In the genomic region with DNA sequence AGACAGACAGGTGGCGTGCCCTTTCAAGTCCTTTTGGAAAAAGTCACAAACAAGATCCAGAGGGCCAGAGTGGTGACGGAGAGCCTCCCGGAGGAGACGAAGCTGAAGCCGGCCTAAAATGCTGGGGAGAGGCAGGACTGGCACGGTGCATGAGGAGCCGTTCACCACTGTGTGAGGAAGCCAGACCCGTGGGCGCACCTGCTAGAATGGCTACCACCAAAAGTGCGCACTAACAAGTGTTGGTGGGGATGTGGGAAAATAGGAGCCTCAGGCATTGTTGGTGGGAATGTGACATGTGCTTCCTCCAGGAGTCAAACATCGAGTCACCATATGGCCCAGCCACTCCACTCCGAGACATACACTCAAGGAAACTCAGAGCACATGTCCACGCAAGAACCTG, we compare ENCODE assay signal across 16 cellular contexts.
DNase-seq lines count a peak whose midpoint lies in the region; ATAC-seq and TF ChIP-seq lines count a peak whose summit lies in the region.
"Had no signal": no experiment of that assay in that cellular context is flagged by ENCODE, and none has a peak within 500 bp of the region (broad histone marks: within the 10 kb centered on the region; RNA-seq: fewer than 3 reads in every experiment).

No MANE protein-coding gene starts in this region.

- H3K4me2 ChIP-seq in mesenchymal stem cell (ENCODE audit: low read length, poor library complexity, severe bottlenecking), result no peak overlapping the region

- TF ChIP-seq EP300 in esophagus muscularis mucosa (IDR thresholded peaks at IDR 0.05), result no peak

- no peaks in the 10 kb centered on the region for H3K36me3 Mint-ChIP-seq in neural crest cell (ENCODE audit: low read depth)
- H3K36me3 Mint-ChIP-seq: CD4-positive, CD25-positive, alpha-beta regulatory T cell had no signal

- peak overlapping the region; percentile 81 for H3K27ac Mint-ChIP-seq in neural crest cell (ENCODE audit: unreplicated experiment)

- no peak overlapping the region for H3K4me3 Mint-ChIP-seq in neural crest cell
- H3K4me3 Mint-ChIP-seq: CD4-positive, CD25-positive, alpha-beta regulatory T cell had no signal

- H3K9me3 ChIP-seq in esophagus muscularis mucosa (no peaks in the 10 kb centered on the region), mesenchymal stem cell (ENCODE audit: control insufficient read depth, low read length) (no peaks in the 10 kb centered on the region)

- H4K8ac ChIP-seq in mesenchymal stem cell (ENCODE audit: low read length), result no peak overlapping the region

- peaks cover 33% of the 10 kb centered on the region for H3K27me3 Mint-ChIP-seq in neural crest cell (ENCODE audit: low read depth)

- H2BK12ac ChIP-seq in mesenchymal stem cell (ENCODE audit: low read length in 2 of 2), result no peak overlapping the region

- no peaks in the 10 kb centered on the region for H3K4me1 Mint-ChIP-seq in neural crest cell
- H3K4me1 Mint-ChIP-seq: CD4-positive, CD25-positive, alpha-beta regulatory T cell had no signal

- H3K4ac ChIP-seq in mesenchymal stem cell (ENCODE audit: low read depth in 1 of 2, low read length in 2 of 2), result no peak overlapping the region

- TF ChIP-seq CTCF in esophagus muscularis mucosa (IDR thresholded peaks at IDR 0.05) (no peak), neural crest cell (conservative IDR thresholded peaks at IDR 0.05) (no peak), omental fat pad (IDR thresholded peaks at IDR 0.05) (no peak)

- H3K18ac ChIP-seq in mesenchymal stem cell (ENCODE audit: low read depth in 1 of 2, low read length in 2 of 2), result no peak overlapping the region

- no peak overlapping the region for H2BK15ac ChIP-seq in mesenchymal stem cell (ENCODE audit: low read depth, poor library complexity, severe bottlenecking)

- H3K36me3 ChIP-seq in esophagus muscularis mucosa (no peaks in the 10 kb centered on the region), mesenchymal stem cell (ENCODE audit: control insufficient read depth in 1 of 2, insufficient read depth in 2 of 2, low read depth in 1 of 2, low read length in 2 of 2) (no peaks in the 10 kb centered on the region)
- H3K36me3 ChIP-seq: BLaER1 treated with 17β-estradiol and CSF1 and Interleukin-3, amounts not matched to agents 10 nM and 100 nM had no signal

- H2BK5ac ChIP-seq in mesenchymal stem cell (ENCODE audit: low read depth, low read length, poor library complexity, severe bottlenecking), result no peak overlapping the region

- no peak overlapping the region for H3K27ac ChIP-seq in esophagus muscularis mucosa (replicated peaks in 1 of 4)
- H3K27ac ChIP-seq in mesenchymal stem cell (ENCODE audit: low read length, poor library complexity, severe bottlenecking), result no peak overlapping the region
- H3K27ac ChIP-seq: 22Rv1; BLaER1 treated with 17β-estradiol and CSF1 and Interleukin-3, amounts not matched to agents 10 nM and 100 nM; GM23248 had no signal

- H3K27me3 ChIP-seq in esophagus muscularis mucosa (peaks cover 0 to 11% (median 0%) of the 10 kb centered on the region in 4 donors), mesenchymal stem cell (ENCODE audit: control insufficient read depth in 1 of 2, insufficient read depth in 1 of 2, low read length in 2 of 2) (peaks cover 6 to 47% of the 10 kb centered on the region in 2 experiments)

- H2AFZ ChIP-seq in mesenchymal stem cell (ENCODE audit: low read depth, low read length), result no peak overlapping the region
- H2AFZ ChIP-seq: GM23248 had no signal

- H3K4me1 ChIP-seq in esophagus muscularis mucosa (no peaks in the 10 kb centered on the region), mesenchymal stem cell (ENCODE audit: control insufficient read depth, insufficient read depth, low read depth, low read length) (no peaks in the 10 kb centered on the region)

- H3K9me3 Mint-ChIP-seq in neural crest cell, result no peaks in the 10 kb centered on the region

- intact Hi-C loops in esophagus muscularis mucosa (cut with DNase I), result no loop called here

- no peak overlapping the region for H3K14ac ChIP-seq in mesenchymal stem cell (ENCODE audit: low read length in 2 of 2)

- TF ChIP-seq POLR2A in esophagus muscularis mucosa (IDR thresholded peaks at IDR 0.05; ENCODE audit: low read depth), result no peak

- no peak overlapping the region for H3K9ac ChIP-seq in mesenchymal stem cell (ENCODE audit: low read length)
- H3K9ac ChIP-seq: BLaER1 treated with 17β-estradiol and CSF1 and Interleukin-3, amounts not matched to agents 10 nM and 100 nM; GM23248 had no signal

- no peak overlapping the region for H4K91ac ChIP-seq in mesenchymal stem cell (ENCODE audit: low read length)

- DNase-seq in activated CD8-positive, alpha-beta memory T cell treated with anti-CD3 and anti-CD28 coated beads for 24 hours, result peak; percentile 26
- DNase-seq in activated CD8-positive, alpha-beta memory T cell treated with anti-CD3 and anti-CD28 coated beads, Interleukin-2, amount 50 U/mL, for 48 hours, result no peak
- peak; percentile 75 for DNase-seq in esophagus muscularis mucosa (ENCODE audit: extremely low spot score)
- DNase-seq in neural crest cell (ENCODE audit: low read depth, low spot score), result no peak
- no peak for DNase-seq in NCI-H2081 (lab: John Stamatoyannopoulos, UW)
- no peak for DNase-seq in omental fat pad (ENCODE audit: low spot score)
- no peak for DNase-seq in mesenchymal stem cell
- DNase-seq: AML-193; CD4-positive, CD25-positive, alpha-beta regulatory T cell; DMS53; GF-D8; GM23248; H7 had no signal

- ATAC-seq in omental fat pad (ENCODE audit: low FRiP score) (no peak), GM19467 (IDR thresholded peaks at IDR 0.05; ENCODE audit: unreplicated experiment) (no peak)

- no peaks in the 10 kb centered on the region for H3K79me1 ChIP-seq in mesenchymal stem cell (replicated peaks; ENCODE audit: low read length, poor library complexity, severe bottlenecking)

- H3K4me3 ChIP-seq in esophagus muscularis mucosa (no peak overlapping the region), mesenchymal stem cell (ENCODE audit: insufficient read depth in 1 of 2, low read depth in 1 of 2, low read length in 2 of 2) (no peak overlapping the region)
- H3K4me3 ChIP-seq: BLaER1 treated with 17β-estradiol and CSF1 and Interleukin-3, amounts not matched to agents 10 nM and 100 nM; GM23248 had no signal

- WGBS in esophagus muscularis mucosa, result 87% methylated on average over 13 of the region's 13 CpGs
- 86% methylated on average over 13 of the region's 13 CpGs for WGBS in mesenchymal stem cell

- H2AK5ac ChIP-seq in mesenchymal stem cell (ENCODE audit: low read length, severe bottlenecking), result no peak overlapping the region

- no peak overlapping the region for H3K23ac ChIP-seq in mesenchymal stem cell (ENCODE audit: low read length in 2 of 2)

- H2BK120ac ChIP-seq in mesenchymal stem cell (ENCODE audit: low read depth, low read length), result no peak overlapping the region

Comparison
In these comparisons a context has a peak if more than half of its experiments do, and no peak if none do; other contexts are left out.
1. DNase-seq: peak in activated CD8-positive, alpha-beta memory T cell treated with anti-CD3 and anti-CD28 coated beads for 24 hours (single experiment) and esophagus muscularis mucosa (single experiment); none in activated CD8-positive, alpha-beta memory T cell treated with anti-CD3 and anti-CD28 coated beads, Interleukin-2, amount 50 U/mL, for 48 hours (single experiment), neural crest cell (single experiment), NCI-H2081 (0 of 2), omental fat pad (single experiment) and mesenchymal stem cell (single experiment).